Comparison of ENCODE assay signal across 19 cellular contexts in genomic region chrX:66166671-66167070, GRCh38. TPM values are rescaled to one million over a fixed set of nuclear protein-coding genes. Genes with fewer than 3 reads are reported as not detected.
DNase-seq lines count a peak whose midpoint lies in the region; ATAC-seq and TF ChIP-seq lines count a peak whose summit lies in the region.
"Had no signal": no experiment of that assay in that cellular context is flagged by ENCODE, and none has a peak within 500 bp of the region (broad histone marks: within the 10 kb centered on the region; RNA-seq: fewer than 3 reads in every experiment).

No MANE protein-coding gene starts in this region.

- no peak overlapping the region for H3K27ac ChIP-seq in endodermal cell (ENCODE audit: low read depth, low read length)
- no peak overlapping the region for H3K27ac ChIP-seq in thoracic aorta
- H3K27ac ChIP-seq: GM23248 had no signal

- H3K27me3 ChIP-seq in endodermal cell (ENCODE audit: control insufficient read depth, insufficient read depth, low read length, poor library complexity, severe bottlenecking) (no peaks in the 10 kb centered on the region), thoracic aorta (replicated peaks; ENCODE audit: insufficient read depth) (no peaks in the 10 kb centered on the region)
- H3K27me3 ChIP-seq: BE2C had no signal

- H3K27me3 Mint-ChIP-seq in endodermal cell (ENCODE audit: insufficient read depth) (no peaks in the 10 kb centered on the region), nephron (ENCODE audit: low read depth) (no peaks in the 10 kb centered on the region)
- H3K27me3 Mint-ChIP-seq: CD4-positive, CD25-positive, alpha-beta regulatory T cell had no signal

- peaks cover 18% of the 10 kb centered on the region for H3K36me3 ChIP-seq in endodermal cell (ENCODE audit: control insufficient read depth, insufficient read depth, low read length)
- H3K36me3 ChIP-seq in thoracic aorta: no peaks in the 10 kb centered on the region
- H3K36me3 ChIP-seq: BE2C had no signal

- no peak overlapping the region for H3K4me3 Mint-ChIP-seq in endodermal cell
- H3K4me3 Mint-ChIP-seq in nephron: peak overlapping the region; percentile 33 to 66 (median 61)
- H3K4me3 Mint-ChIP-seq: CD4-positive, CD25-positive, alpha-beta regulatory T cell had no signal

- no peak for TF ChIP-seq CTCF in LNCaP clone FGC (IDR thresholded peaks at IDR 0.05; ENCODE audit: control insufficient read depth, extremely low read depth, insufficient read depth)
- no peak for TF ChIP-seq CTCF in endodermal cell (conservative IDR thresholded peaks at IDR 0.05)
- no peak for TF ChIP-seq CTCF in nephron (IDR thresholded peaks at IDR 0.05; ENCODE audit: unreplicated experiment in 3 of 3)
- no peak for TF ChIP-seq CTCF in thoracic aorta (IDR thresholded peaks at IDR 0.05)

- H3K9me3 Mint-ChIP-seq in endodermal cell (peaks cover 23% of the 10 kb centered on the region), nephron (no peaks in the 10 kb centered on the region)

- no peak overlapping the region for H3K27ac Mint-ChIP-seq in endodermal cell
- H3K27ac Mint-ChIP-seq in nephron: peak overlapping the region in 1 of 3 experiments; percentile 51
- H3K27ac Mint-ChIP-seq: CD4-positive, CD25-positive, alpha-beta regulatory T cell had no signal

- DNase-seq in LNCaP clone FGC (ENCODE audit: low read depth) (peak; percentile 31), endodermal cell (no peak), thoracic aorta (ENCODE audit: low spot score) (no peak), NCI-H526 treated with DMSO at 0.1 percent for 48 hours (lab: John Stamatoyannopoulos, UW) (no peak)
- no peak for DNase-seq in activated CD4-positive, CD25-positive, alpha-beta regulatory T cell treated with anti-CD3 and anti-CD28 coated beads, Interleukin-2, amount 50 U/mL, for 72 hours
- DNase-seq: BE2C; CD4-positive, CD25-positive, alpha-beta regulatory T cell; COR-L47; DMS 273 treated with DMSO at 0.1 percent for 48 hours; HCEC 1CT; NCI-H187; NCI-H2107; NCI-H510A; NCI-H774 had no signal

- H3K4me3 ChIP-seq in LNCaP clone FGC (ENCODE audit: low read depth, low read length) (no peak overlapping the region), endodermal cell (ENCODE audit: low read length) (peak overlapping the region; percentile 29), thoracic aorta (peak overlapping the region; percentile 21)
- H3K4me3 ChIP-seq: GM23248 had no signal

- ATAC-seq in thoracic aorta (ENCODE audit: insufficient number of reproducible peaks, low FRiP score, low read depth) (no peak), HG02840 (IDR thresholded peaks at IDR 0.05; ENCODE audit: low FRiP score, unreplicated experiment) (no peak)
- ATAC-seq: Right ventricle myocardium inferior had no signal

- H3K4me1 Mint-ChIP-seq in endodermal cell (no peaks in the 10 kb centered on the region), nephron (peaks cover 22% of the 10 kb centered on the region)
- H3K4me1 Mint-ChIP-seq: CD4-positive, CD25-positive, alpha-beta regulatory T cell had no signal

- H3K9me3 ChIP-seq in endodermal cell (ENCODE audit: control insufficient read depth, low read length): no peaks in the 10 kb centered on the region
- no peaks in the 10 kb centered on the region for H3K9me3 ChIP-seq in thoracic aorta
- H3K9me3 ChIP-seq: BE2C had no signal

- H3K4me1 ChIP-seq in endodermal cell (ENCODE audit: control insufficient read depth, insufficient read depth, low read length): no peaks in the 10 kb centered on the region
- peaks cover 0 to 6% of the 10 kb centered on the region in 2 donors for H3K4me1 ChIP-seq in thoracic aorta (ENCODE audit: control insufficient read depth in 1 of 2, low read depth in 2 of 2)
- H3K4me1 ChIP-seq: BE2C had no signal

- H3K36me3 Mint-ChIP-seq in endodermal cell (ENCODE audit: low read depth): peaks cover 8% of the 10 kb centered on the region
- H3K36me3 Mint-ChIP-seq in nephron (ENCODE audit: low read depth): peaks cover 8% of the 10 kb centered on the region
- H3K36me3 Mint-ChIP-seq: CD4-positive, CD25-positive, alpha-beta regulatory T cell had no signal

- no peak overlapping the region for H3K9ac ChIP-seq in endodermal cell (ENCODE audit: extremely low read depth, low read length, poor library complexity, severe bottlenecking)
- H3K9ac ChIP-seq: GM23248 had no signal

RNA-seq across cellular contexts. Expression of gene HEPH, which starts 2.6 kb away (rescaled TPM):
- total RNA-seq in endodermal cell: 10 to 100 TPM; 76.2 to 88.1 TPM
- 68.7 TPM for polyA plus RNA-seq in endodermal cell (2013, experiment 1 of 2)
- 63.4 TPM for polyA plus RNA-seq in endodermal cell (2013, experiment 2 of 2)
- total RNA-seq in thoracic aorta: 100 to 1,000 TPM in 1 of 2 donors, 10 to 100 TPM in 1; 95.7 to 109 TPM
- total RNA-seq: CD4-positive, CD25-positive, alpha-beta regulatory T cell; OCI-LY7 had no signal
- polyA plus RNA-seq: CD4-positive, CD25-positive, alpha-beta regulatory T cell had no signal
